ENCODE assay signal across 13 cellular contexts in genomic region chr19:54420383-54421168, GRCh38. TPM values are rescaled to one million over a fixed set of nuclear protein-coding genes. Genes with fewer than 3 reads are reported as not detected.
DNase-seq lines count a peak whose midpoint lies in the region; ATAC-seq and TF ChIP-seq lines count a peak whose summit lies in the region.
"Had no signal": no experiment of that assay in that cellular context is flagged by ENCODE, and none has a peak within 500 bp of the region (broad histone marks: within the 10 kb centered on the region; RNA-seq: fewer than 3 reads in every experiment).

No MANE protein-coding gene starts in this region.

- H3K4me3 ChIP-seq in HUES6 (ENCODE audit: low read depth, low read length) (peak overlapping the region; percentile 62), endodermal cell (ENCODE audit: low read length) (no peak overlapping the region), smooth muscle cell (peak overlapping the region; percentile 23)

- no peaks in the 10 kb centered on the region for H4K20me1 ChIP-seq in smooth muscle cell (ENCODE audit: low read depth)

- no peaks in the 10 kb centered on the region for H3K9me3 Mint-ChIP-seq in endodermal cell
- H3K9me3 Mint-ChIP-seq: activated naive CD4-positive, alpha-beta T cell treated with anti-CD3 and anti-CD28 coated beads, Interleukin-2, amount 50 U/mL, for 72 hours had no signal

- WGBS in endodermal cell (ENCODE audit: insufficient coverage in 1 of 2, insufficient read length in 1 of 2), 2 experiments: 15% methylated on average over 33 of the region's 37 CpGs; no CpG with 5 or more reads in 1 of the 2 experiments
- WGBS in smooth muscle cell (ENCODE audit: low lambda C conversion rate): 9% methylated on average over 21 of the region's 37 CpGs

- peaks cover 90% of the 10 kb centered on the region for H3K27me3 Mint-ChIP-seq in endodermal cell (ENCODE audit: insufficient read depth)

- ATAC-seq in left colon: peak; percentile 22
- no peak for ATAC-seq in GM19455 (IDR thresholded peaks at IDR 0.05; ENCODE audit: unreplicated experiment)
- ATAC-seq: activated naive CD4-positive, alpha-beta T cell treated with anti-CD3 and anti-CD28 coated beads, Interleukin-2, amount 50 U/mL, for 72 hours had no signal

- peak overlapping the region; percentile 82 for H2AFZ ChIP-seq in smooth muscle cell (ENCODE audit: low read depth)

- TF ChIP-seq POLR2A in erythroblast (IDR thresholded peaks at IDR 0.05; ENCODE audit: low read length): no peak

- peak overlapping the region; percentile 79 for H3K4me2 ChIP-seq in smooth muscle cell

- H3K27me3 ChIP-seq in HUES6 (ENCODE audit: control insufficient read depth, insufficient read depth, low read length) (peaks cover 64% of the 10 kb centered on the region), endodermal cell (ENCODE audit: control insufficient read depth, insufficient read depth, low read length, poor library complexity, severe bottlenecking) (peaks cover 49% of the 10 kb centered on the region), smooth muscle cell (ENCODE audit: low read depth) (peaks cover 22% of the 10 kb centered on the region)

- no peaks in the 10 kb centered on the region for H3K79me2 ChIP-seq in smooth muscle cell (ENCODE audit: low read depth)

- H3K36me3 ChIP-seq in HUES6 (ENCODE audit: control insufficient read depth, insufficient read depth, low read length) (no peaks in the 10 kb centered on the region; the same call in 1 of the 2 replicates), endodermal cell (ENCODE audit: control insufficient read depth, insufficient read depth, low read length) (no peaks in the 10 kb centered on the region), smooth muscle cell (ENCODE audit: low read depth) (no peaks in the 10 kb centered on the region)

- H3K36me3 Mint-ChIP-seq in endodermal cell (ENCODE audit: low read depth): no peaks in the 10 kb centered on the region

- DNase-seq in endodermal cell: peak; percentile 88
- DNase-seq in left colon: no peak
- DNase-seq in smooth muscle cell (lab: John Stamatoyannopoulos, UW; ENCODE audit: unreplicated experiment): no peak
- no peak for DNase-seq in erythroblast (lab: John Stamatoyannopoulos, UW)
- DNase-seq in NCI-H146 (lab: John Stamatoyannopoulos, UW): no peak
- no peak for DNase-seq in SW 1271 (lab: John Stamatoyannopoulos, UW)
- DNase-seq: DMS79, naive B cell, NCI-H187 had no signal

- no peaks in the 10 kb centered on the region for H3K9me3 ChIP-seq in HUES6 (ENCODE audit: control insufficient read depth, insufficient read depth, low read depth, low read length)
- no peaks in the 10 kb centered on the region for H3K9me3 ChIP-seq in endodermal cell (ENCODE audit: control insufficient read depth, low read length)
- no peaks in the 10 kb centered on the region for H3K9me3 ChIP-seq in smooth muscle cell (replicated peaks; ENCODE audit: low read depth)

- H3K27ac Mint-ChIP-seq in endodermal cell: no peak overlapping the region
- H3K27ac Mint-ChIP-seq: activated naive CD4-positive, alpha-beta T cell treated with anti-CD3 and anti-CD28 coated beads, Interleukin-2, amount 50 U/mL, for 72 hours; naive B cell had no signal

- no peaks in the 10 kb centered on the region for H3F3A ChIP-seq in smooth muscle cell (ENCODE audit: low read depth)

- no peak overlapping the region for H3K4me3 Mint-ChIP-seq in endodermal cell

- H3K27ac ChIP-seq in HUES6 (ENCODE audit: low read depth, low read length) (peak overlapping the region; percentile 52; the same call in 1 of the 2 replicates), endodermal cell (ENCODE audit: low read depth, low read length) (peak overlapping the region; percentile 97), smooth muscle cell (ENCODE audit: low read depth) (no peak overlapping the region)

- H3K9ac ChIP-seq in HUES6 (ENCODE audit: low read length) (peak overlapping the region; percentile 85), endodermal cell (ENCODE audit: extremely low read depth, low read length, poor library complexity, severe bottlenecking) (no peak overlapping the region), smooth muscle cell (ENCODE audit: low read depth) (no peak overlapping the region)

- no peak for TF ChIP-seq CTCF in endodermal cell (conservative IDR thresholded peaks at IDR 0.05)
- TF ChIP-seq CTCF in smooth muscle cell (IDR thresholded peaks at IDR 0.05; ENCODE audit: borderline replicate concordance, insufficient read depth, poor library complexity, severe bottlenecking): no peak

- H3K4me1 Mint-ChIP-seq in endodermal cell: peaks cover 10% of the 10 kb centered on the region

- intact Hi-C loops in left colon (cut with DNase I, micrococcal nuclease): no loop called here

- H3K4me1 ChIP-seq in HUES6 (ENCODE audit: control insufficient read depth, insufficient read depth, low read length): peaks cover 47% of the 10 kb centered on the region
- no peaks in the 10 kb centered on the region for H3K4me1 ChIP-seq in endodermal cell (ENCODE audit: control insufficient read depth, insufficient read depth, low read length)
- peaks cover 35% of the 10 kb centered on the region for H3K4me1 ChIP-seq in smooth muscle cell (ENCODE audit: low read depth)

RNA-seq across cellular contexts. Expression of gene TTYH1, which starts 5.3 kb away (rescaled TPM):
- total RNA-seq in endodermal cell (1 to 10 TPM; 1.0 to 2.0 TPM), left colon (1 to 10 TPM in 1 of 2 donors, not detected in 1; 1.1 TPM), smooth muscle cell (0.40 and 2.6 TPM in 2 replicates)
- polyA plus RNA-seq in endodermal cell (2013, experiment 1 of 2): 342 TPM
- 263 TPM for polyA plus RNA-seq in endodermal cell (2013, experiment 2 of 2)
- 0.65 and 2.1 TPM in 2 replicates for polyA plus RNA-seq in smooth muscle cell

RNA-seq across cellular contexts. Expression of gene LENG8, which starts 28.4 kb away (rescaled TPM):
- total RNA-seq in endodermal cell (100 to 1,000 TPM; 139 to 171 TPM), left colon (100 to 1,000 TPM; 146 to 156 TPM), smooth muscle cell (32.9 and 39.2 TPM in 2 replicates)
- polyA plus RNA-seq in endodermal cell (2013, experiment 1 of 2): 171 TPM
- polyA plus RNA-seq in endodermal cell (2013, experiment 2 of 2): 130 TPM
- polyA plus RNA-seq in smooth muscle cell: 27.6 and 60.1 TPM in 2 replicates

RNA-seq across cellular contexts. Expression of gene LENG9, which starts 43.0 kb away (rescaled TPM):
- total RNA-seq in endodermal cell: 1 to 10 TPM; 2.5 to 3.5 TPM
- 1.1 TPM for polyA plus RNA-seq in endodermal cell (2013, experiment 1 of 2)
- 1.1 TPM for polyA plus RNA-seq in endodermal cell (2013, experiment 2 of 2)
- 10 to 100 TPM; 16.7 to 17.1 TPM for total RNA-seq in left colon
- total RNA-seq in smooth muscle cell: 1.7 and 4.1 TPM in 2 replicates
- 0.57 and 1.3 TPM in 2 replicates for polyA plus RNA-seq in smooth muscle cell

RNA-seq across cellular contexts. Expression of gene CDC42EP5, which starts 52.5 kb away (rescaled TPM):
- total RNA-seq in endodermal cell (under 1 TPM in 1 of 2 donors, not detected in 1; 0.49 TPM), left colon (100 to 1,000 TPM; 501 to 569 TPM), smooth muscle cell (33.6 and 74.0 TPM in 2 replicates)
- polyA plus RNA-seq in endodermal cell (2013, experiment 1 of 2): 7.0 TPM
- 8.3 TPM for polyA plus RNA-seq in endodermal cell (2013, experiment 2 of 2)
- polyA plus RNA-seq in smooth muscle cell: 94.1 and 99.8 TPM in 2 replicates
- total RNA-seq: activated naive CD4-positive, alpha-beta T cell treated with anti-CD3 and anti-CD28 coated beads, Interleukin-2, amount 50 U/mL, for 72 hours had no signal

RNA-seq across cellular contexts. Expression of gene LAIR1, which starts 55.8 kb away (rescaled TPM):
- total RNA-seq in endodermal cell: not detected
- polyA plus RNA-seq in endodermal cell (2013, experiment 1 of 2): not detected
- not detected for polyA plus RNA-seq in endodermal cell (2013, experiment 2 of 2)
- 10 to 100 TPM in 1 of 2 donors, 1 to 10 TPM in 1; 3.8 to 13.2 TPM for total RNA-seq in left colon
- total RNA-seq in smooth muscle cell: not detected in 2 replicates
- polyA plus RNA-seq in smooth muscle cell: not detected in 2 replicates
- total RNA-seq: epithelial cell of proximal tubule had no signal
